8 cellular contexts compared by ENCODE assay signal in genomic region chr7:103037823-103038739, GRCh38. TPM values are rescaled to one million over a fixed set of nuclear protein-coding genes. Genes with fewer than 3 reads are reported as not detected.
A peak's percentile ranks its signal among the peaks of the same experiment; 100 is the strongest.
DNase-seq lines count a peak whose midpoint lies in the region; TF ChIP-seq lines count a peak whose summit lies in the region.
"Not testable (repeated sequence)": the region's sequence is repeated elsewhere in the genome, so short reads cannot be mapped to it uniquely, and the experiment has no call there.

No MANE protein-coding gene starts in this region.

- H2BK120ac ChIP-seq in mesenchymal stem cell (ENCODE audit: low read depth, low read length), result not testable (repeated sequence)

- not testable (repeated sequence) for H3K9ac ChIP-seq in mesenchymal stem cell (ENCODE audit: low read length)

- not testable (repeated sequence) for H3K36me3 ChIP-seq in mesenchymal stem cell (ENCODE audit: control insufficient read depth in 1 of 2, insufficient read depth in 2 of 2, low read depth in 1 of 2, low read length in 2 of 2)

- TF ChIP-seq CTCF in glutamatergic neuron (IDR thresholded peaks at IDR 0.05; ENCODE audit: partially characterized antibody, unreplicated experiment), result not testable (repeated sequence)

- not testable (repeated sequence) for H3K14ac ChIP-seq in mesenchymal stem cell (ENCODE audit: low read length in 2 of 2)

- H3K4me1 Mint-ChIP-seq in glutamatergic neuron (ENCODE audit: low read depth, unreplicated experiment), result not testable (repeated sequence)

- not testable (repeated sequence) for H3K4me3 Mint-ChIP-seq in glutamatergic neuron (ENCODE audit: unreplicated experiment)

- H2AK5ac ChIP-seq in mesenchymal stem cell (ENCODE audit: low read length, severe bottlenecking), result not testable (repeated sequence)

- peak overlapping the region; percentile 39 for H4K91ac ChIP-seq in mesenchymal stem cell (ENCODE audit: low read length)

- H3K27me3 Mint-ChIP-seq in glutamatergic neuron (ENCODE audit: unreplicated experiment), result not testable (repeated sequence)

- H3K27ac Mint-ChIP-seq in glutamatergic neuron (ENCODE audit: unreplicated experiment), result not testable (repeated sequence)

- H3K18ac ChIP-seq in mesenchymal stem cell (ENCODE audit: low read depth in 1 of 2, low read length in 2 of 2), result not testable (repeated sequence)

- not testable (repeated sequence) for H3K23ac ChIP-seq in mesenchymal stem cell (ENCODE audit: low read length in 2 of 2)

- peak; percentile 96 for DNase-seq in DMS53 (lab: John Stamatoyannopoulos, UW)
- DNase-seq in NCI-H1105 treated with DMSO at 0.1 percent for 48 hours (lab: John Stamatoyannopoulos, UW), result peak; percentile 29
- DNase-seq in NCI-H460 (ENCODE audit: extremely low read depth, low read depth), result peak; percentile 71
- peak; percentile 29 for DNase-seq in SHP77 treated with DMSO at 0.1 percent for 48 hours (lab: John Stamatoyannopoulos, UW)
- peak; percentile 21 for DNase-seq in activated gamma-delta T cell treated with Interleukin-2 at 50 U/mL for 16 hours
- DNase-seq in glutamatergic neuron, result peak; percentile 51
- not testable (repeated sequence) for DNase-seq in mesenchymal stem cell
- peak; percentile 68 for DNase-seq in ureter (ENCODE audit: low spot score)

- not testable (repeated sequence) for H3K27ac ChIP-seq in mesenchymal stem cell (ENCODE audit: low read length, poor library complexity, severe bottlenecking)

- peak overlapping the region; percentile 63 for H4K8ac ChIP-seq in mesenchymal stem cell (ENCODE audit: low read length)

- not testable (repeated sequence) for H2BK5ac ChIP-seq in mesenchymal stem cell (ENCODE audit: low read depth, low read length, poor library complexity, severe bottlenecking)

- H3K4me3 ChIP-seq in mesenchymal stem cell (ENCODE audit: insufficient read depth in 1 of 2, low read depth in 1 of 2, low read length in 2 of 2), result not testable (repeated sequence)

- H3K9me3 ChIP-seq in mesenchymal stem cell (ENCODE audit: control insufficient read depth, low read length), result not testable (repeated sequence)

- not testable (repeated sequence) for H3K79me1 ChIP-seq in mesenchymal stem cell (replicated peaks; ENCODE audit: low read length, poor library complexity, severe bottlenecking)

- H3K4ac ChIP-seq in mesenchymal stem cell (ENCODE audit: low read depth in 1 of 2, low read length in 2 of 2), result not testable (repeated sequence)

- not testable (repeated sequence) for H3K4me2 ChIP-seq in mesenchymal stem cell (ENCODE audit: low read length, poor library complexity, severe bottlenecking)

- not testable (repeated sequence) for H3K4me1 ChIP-seq in mesenchymal stem cell (ENCODE audit: control insufficient read depth, insufficient read depth, low read depth, low read length)

- not testable (repeated sequence) for H3K36me3 Mint-ChIP-seq in glutamatergic neuron (ENCODE audit: unreplicated experiment)

- not testable (repeated sequence) for H3K9me3 Mint-ChIP-seq in glutamatergic neuron (ENCODE audit: unreplicated experiment)

- H2BK15ac ChIP-seq in mesenchymal stem cell (ENCODE audit: low read depth, poor library complexity, severe bottlenecking), result not testable (repeated sequence)

- H2AFZ ChIP-seq in mesenchymal stem cell (ENCODE audit: low read depth, low read length), result not testable (repeated sequence)

- H2BK12ac ChIP-seq in mesenchymal stem cell (ENCODE audit: low read length in 2 of 2), result not testable (repeated sequence)

- 84% methylated on average over 20 of the region's 20 CpGs for WGBS in mesenchymal stem cell

- not testable (repeated sequence) for H3K27me3 ChIP-seq in mesenchymal stem cell (ENCODE audit: control insufficient read depth in 1 of 2, insufficient read depth in 1 of 2, low read length in 2 of 2)

RNA-seq across cellular contexts. Expression of gene FBXL13, which starts 36.5 kb away (rescaled TPM):
- total RNA-seq in NCI-H460 (2014; rRNA removed; shearing (Covaris generic)), result 38.7 and 40.6 TPM in 2 replicates
- polyA plus RNA-seq in NCI-H460 (2014; cell fraction: nucleus; rRNA removed), result 1.1 and 7.4 TPM in 2 replicates
- 1.1 TPM for total RNA-seq in glutamatergic neuron (ENCODE audit: unreplicated experiment)
- 2.7 TPM for polyA plus RNA-seq in mesenchymal stem cell (2013, experiment 1 of 2)
- 2.1 TPM for polyA plus RNA-seq in mesenchymal stem cell (2013, experiment 2 of 2)
- 4.0 TPM for total RNA-seq in ureter

RNA-seq across cellular contexts. Expression of gene ARMC10, which starts 36.9 kb away (rescaled TPM):
- 64.6 and 73.8 TPM in 2 replicates for total RNA-seq in NCI-H460 (2014; rRNA removed; shearing (Covaris generic))
- 19.3 and 35.4 TPM in 2 replicates for polyA plus RNA-seq in NCI-H460 (2014; cell fraction: nucleus; rRNA removed)
- 16.1 TPM for total RNA-seq in glutamatergic neuron (ENCODE audit: unreplicated experiment)
- 21.1 TPM for polyA plus RNA-seq in mesenchymal stem cell (2013, experiment 1 of 2)
- 20.4 TPM for polyA plus RNA-seq in mesenchymal stem cell (2013, experiment 2 of 2)
- total RNA-seq in ureter, result 58.0 TPM
